In the genomic region with DNA sequence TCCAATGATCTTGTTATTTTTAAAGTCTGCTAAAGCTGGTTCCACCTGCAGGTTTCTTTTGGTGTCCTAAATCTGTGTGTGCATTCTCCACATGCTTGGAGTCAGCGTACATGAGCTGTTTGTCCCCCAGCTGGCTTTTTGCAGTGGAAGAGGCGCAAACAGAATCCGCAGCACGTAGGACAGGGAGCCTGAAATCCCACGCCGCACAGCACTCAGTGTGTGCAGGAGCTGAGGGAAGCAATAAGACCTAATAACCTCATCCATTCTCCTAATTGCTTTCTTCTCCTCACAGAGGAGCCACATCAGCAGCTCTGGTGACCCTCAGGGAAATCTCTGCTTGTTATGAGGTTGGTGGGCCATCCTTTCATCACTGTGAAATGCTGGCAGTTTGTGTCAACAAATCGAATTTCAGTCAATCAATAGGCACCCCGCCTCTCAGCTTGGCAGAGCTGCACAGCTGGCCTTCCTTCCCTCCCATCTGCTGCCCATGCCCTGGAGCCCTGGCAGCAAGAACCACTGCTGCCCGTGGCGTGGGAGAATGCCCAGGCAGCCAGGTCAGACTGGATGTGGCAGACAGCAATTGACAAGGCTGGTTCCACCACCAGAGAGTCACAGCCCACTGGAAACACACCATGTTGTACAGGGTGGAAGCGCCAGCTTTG, we compare ENCODE assay signal across 27 cellular contexts.
"Had no signal": no experiment of that assay in that cellular context is flagged by ENCODE, and none has a peak within 500 bp of the region (broad histone marks: within the 10 kb centered on the region; RNA-seq: fewer than 3 reads in every experiment).

No MANE protein-coding gene starts in this region.

- H3K4me1 ChIP-seq: breast epithelium, pancreas, psoas muscle had no signal

- DNase-seq: activated CD4-positive, alpha-beta memory T cell treated with anti-CD3 and anti-CD28 coated beads for 36 hours; activated CD4-positive, alpha-beta T cell treated with anti-CD3 and anti-CD28 coated beads for 4 hours; activated CD8-positive, alpha-beta memory T cell treated with anti-CD3 and anti-CD28 coated beads, Interleukin-2, amount 50 U/mL, for 48 hours; activated gamma-delta T cell; activated naive CD8-positive, alpha-beta T cell treated with anti-CD3 and anti-CD28 coated beads, Interleukin-2, amount 50 U/mL, for 24 hours; activated T-cell treated with anti-CD3 and anti-CD28 coated beads, Interleukin-2, amount 50 U/mL, for 24 hours; effector memory CD4-positive, alpha-beta T cell; islet precursor cell; left cardiac atrium; left ventricle myocardium superior; pancreas; psoas muscle; stimulated activated CD4-positive, alpha-beta T cell treated with anti-CD3 and anti-CD28 coated beads, Interleukin-15, amount 100 ng/mL, for 24 hours; stimulated activated CD4-positive, alpha-beta T cell treated with anti-CD3 and anti-CD28 coated beads, Interleukin-2, amount 100 ng/mL, for 24 hours; stimulated activated naive B cell treated with anti-CD40 and anti-IgM and Interleukin-4, amounts not matched to agents 10 μg/mL and 1 μg/mL and 100 μg/mL, for 72 hours; stomach; T-helper 1 cell had no signal

- H3K4me3 ChIP-seq: breast epithelium, hepatocyte, pancreas, psoas muscle, right atrium auricular region, stomach, suprapubic skin, tibial nerve had no signal

- H3K9me3 ChIP-seq: breast epithelium, pancreas, psoas muscle, right atrium auricular region, stomach, suprapubic skin, tibial nerve had no signal

- H3K4me3 Mint-ChIP-seq: activated CD4-positive, alpha-beta memory T cell treated with anti-CD3 and anti-CD28 coated beads for 36 hours; activated naive CD4-positive, alpha-beta T cell treated with anti-CD3 and anti-CD28 coated beads, Interleukin-2, amount 50 U/mL, for 24 hours; activated naive CD8-positive, alpha-beta T cell treated with anti-CD3 and anti-CD28 coated beads, Interleukin-2, amount 50 U/mL, for 24 hours; activated T-cell treated with anti-CD3 and anti-CD28 coated beads, Interleukin-2, amount 50 U/mL, for 24 hours; central memory CD8-positive, alpha-beta T cell; nephron; stimulated activated naive B cell treated with anti-CD40 and anti-IgM and Interleukin-4, amounts not matched to agents 10 μg/mL and 1 μg/mL and 100 μg/mL, for 72 hours had no signal

- ATAC-seq: activated naive CD8-positive, alpha-beta T cell treated with anti-CD3 and anti-CD28 coated beads, Interleukin-2, amount 50 U/mL, for 24 hours; left cardiac atrium; left ventricle myocardium superior; pancreas; psoas muscle; stimulated activated naive B cell treated with anti-CD40 and anti-IgM and Interleukin-4, amounts not matched to agents 10 μg/mL and 1 μg/mL and 100 μg/mL, for 72 hours had no signal

- H3K27ac ChIP-seq: breast epithelium, hepatocyte, pancreas, psoas muscle, right atrium auricular region, stomach, suprapubic skin, tibial nerve had no signal

- H3K27me3 Mint-ChIP-seq: activated CD4-positive, alpha-beta memory T cell treated with anti-CD3 and anti-CD28 coated beads for 36 hours; activated naive CD4-positive, alpha-beta T cell treated with anti-CD3 and anti-CD28 coated beads, Interleukin-2, amount 50 U/mL, for 24 hours; activated naive CD8-positive, alpha-beta T cell treated with anti-CD3 and anti-CD28 coated beads, Interleukin-2, amount 50 U/mL, for 24 hours; activated T-cell treated with anti-CD3 and anti-CD28 coated beads, Interleukin-2, amount 50 U/mL, for 24 hours; central memory CD8-positive, alpha-beta T cell; stimulated activated naive B cell treated with anti-CD40 and anti-IgM and Interleukin-4, amounts not matched to agents 10 μg/mL and 1 μg/mL and 100 μg/mL, for 72 hours had no signal

- H3K36me3 ChIP-seq: breast epithelium, pancreas, right atrium auricular region, stomach, suprapubic skin had no signal

- H3K27me3 ChIP-seq: breast epithelium, hepatocyte, pancreas, right atrium auricular region, stomach, suprapubic skin, tibial nerve had no signal

- H3K27ac Mint-ChIP-seq: activated CD4-positive, alpha-beta memory T cell treated with anti-CD3 and anti-CD28 coated beads for 36 hours; activated naive CD4-positive, alpha-beta T cell treated with anti-CD3 and anti-CD28 coated beads, Interleukin-2, amount 50 U/mL, for 24 hours; activated naive CD8-positive, alpha-beta T cell treated with anti-CD3 and anti-CD28 coated beads, Interleukin-2, amount 50 U/mL, for 24 hours; activated T-cell treated with anti-CD3 and anti-CD28 coated beads, Interleukin-2, amount 50 U/mL, for 24 hours; nephron; stimulated activated naive B cell treated with anti-CD40 and anti-IgM and Interleukin-4, amounts not matched to agents 10 μg/mL and 1 μg/mL and 100 μg/mL, for 72 hours had no signal

- H3K9me3 Mint-ChIP-seq: activated CD4-positive, alpha-beta memory T cell treated with anti-CD3 and anti-CD28 coated beads for 36 hours; activated naive CD4-positive, alpha-beta T cell treated with anti-CD3 and anti-CD28 coated beads, Interleukin-2, amount 50 U/mL, for 24 hours; activated naive CD8-positive, alpha-beta T cell treated with anti-CD3 and anti-CD28 coated beads, Interleukin-2, amount 50 U/mL, for 24 hours; activated T-cell treated with anti-CD3 and anti-CD28 coated beads, Interleukin-2, amount 50 U/mL, for 24 hours; central memory CD8-positive, alpha-beta T cell; stimulated activated naive B cell treated with anti-CD40 and anti-IgM and Interleukin-4, amounts not matched to agents 10 μg/mL and 1 μg/mL and 100 μg/mL, for 72 hours had no signal

- H3K4me1 Mint-ChIP-seq: activated naive CD4-positive, alpha-beta T cell treated with anti-CD3 and anti-CD28 coated beads, Interleukin-2, amount 50 U/mL, for 24 hours; nephron had no signal

- FAIRE-seq: colon, frontal cortex, pancreas had no signal
